In genomic region chr9:134405527-134405926, GRCh38 we compare ENCODE assay signal across 8 cellular contexts.
DNase-seq lines count a peak whose midpoint lies in the region; ATAC-seq lines count a peak whose summit lies in the region.

No MANE protein-coding gene starts in this region.

- no peak overlapping the region for H3K4me3 Mint-ChIP-seq in stimulated activated naive B cell treated with anti-CD40 and anti-IgM and Interleukin-4, amounts not matched to agents 10 μg/mL and 1 μg/mL and 100 μg/mL, for 72 hours

- DNase-seq in GM23248 (no peak), RPMI8226 (peak; percentile 30), germinal center (ENCODE audit: low spot score) (peak; percentile 46), substantia nigra (lab: John Stamatoyannopoulos, UW) (no peak), NCI-H524 (lab: John Stamatoyannopoulos, UW) (no peak), SHP77 treated with DMSO at 0.1 percent for 48 hours (lab: John Stamatoyannopoulos, UW) (no peak)
- peak; percentile 27 for DNase-seq in stimulated activated naive B cell treated with anti-CD40 and anti-IgM and Interleukin-4, amounts not matched to agents 10 μg/mL and 1 μg/mL and 100 μg/mL, for 72 hours

- H3K9me3 ChIP-seq in GM23248 (ENCODE audit: low read depth), result no peaks in the 10 kb centered on the region

- WGBS in GM23248 (ENCODE audit: low coverage in 1 of 2, low lambda C conversion rate in 2 of 2, missing lambda C conversion rate in 2 of 2), 2 experiments, result 91 to 93% methylated on average over 7 to 9 of the region's 9 CpGs

- in situ Hi-C loops in GM23248 (cut with MboI), result no loop called here

- no peak overlapping the region for H3K4me2 ChIP-seq in GM23248 (ENCODE audit: unreplicated experiment)

- no peaks in the 10 kb centered on the region for H3K36me3 Mint-ChIP-seq in stimulated activated naive B cell treated with anti-CD40 and anti-IgM and Interleukin-4, amounts not matched to agents 10 μg/mL and 1 μg/mL and 100 μg/mL, for 72 hours

- no peaks in the 10 kb centered on the region for H4K20me1 ChIP-seq in GM23248 (ENCODE audit: insufficient read depth)

- H2AFZ ChIP-seq in GM23248, result no peak overlapping the region

- H3K27ac ChIP-seq in GM23248 (peak overlapping the region; percentile 98; the same call in 1 of the 2 replicates), substantia nigra (ENCODE audit: low read depth, low read length, poor library complexity, severe bottlenecking) (no peak overlapping the region)

- H3K9me3 Mint-ChIP-seq in stimulated activated naive B cell treated with anti-CD40 and anti-IgM and Interleukin-4, amounts not matched to agents 10 μg/mL and 1 μg/mL and 100 μg/mL, for 72 hours, result no peaks in the 10 kb centered on the region

- no peak overlapping the region for H3K4me3 ChIP-seq in GM23248

- peaks cover 9 to 16% of the 10 kb centered on the region in 2 donors for H3K27me3 Mint-ChIP-seq in stimulated activated naive B cell treated with anti-CD40 and anti-IgM and Interleukin-4, amounts not matched to agents 10 μg/mL and 1 μg/mL and 100 μg/mL, for 72 hours

- H3K4me1 ChIP-seq in GM23248 (ENCODE audit: insufficient read depth), result peaks cover 38% of the 10 kb centered on the region

- H3K27me3 ChIP-seq in GM23248 (replicated peaks; ENCODE audit: insufficient read depth), result no peaks in the 10 kb centered on the region

- no peak overlapping the region for H3K27ac Mint-ChIP-seq in stimulated activated naive B cell treated with anti-CD40 and anti-IgM and Interleukin-4, amounts not matched to agents 10 μg/mL and 1 μg/mL and 100 μg/mL, for 72 hours

- no peaks in the 10 kb centered on the region for H3K36me3 ChIP-seq in GM23248 (ENCODE audit: low read depth)

- H3K4me1 Mint-ChIP-seq in stimulated activated naive B cell treated with anti-CD40 and anti-IgM and Interleukin-4, amounts not matched to agents 10 μg/mL and 1 μg/mL and 100 μg/mL, for 72 hours, result peaks cover 47 to 75% of the 10 kb centered on the region in 2 donors

- H3K9ac ChIP-seq in GM23248, result peak overlapping the region; percentile 92; the same call in 1 of the 2 replicates

- H3F3A ChIP-seq in GM23248 (ENCODE audit: insufficient read depth), result peaks cover 7% of the 10 kb centered on the region

- H3K79me2 ChIP-seq in GM23248 (ENCODE audit: insufficient read depth), result peaks cover 66% of the 10 kb centered on the region

- ATAC-seq in stimulated activated naive B cell treated with anti-CD40 and anti-IgM and Interleukin-4, amounts not matched to agents 10 μg/mL and 1 μg/mL and 100 μg/mL, for 72 hours (replicated peaks), result peak; percentile 36 to 38
- no peak for ATAC-seq in HG02798 (IDR thresholded peaks at IDR 0.05; ENCODE audit: poor library complexity, unreplicated experiment)

- no peaks in the 10 kb centered on the region for H3K9me2 ChIP-seq in GM23248 (ENCODE audit: insufficient read depth)

Comparison
In these comparisons a context has a peak if more than half of its experiments do, and no peak if none do; other contexts are left out.
1. DNase-seq: peak in RPMI8226 (single experiment), germinal center (single experiment) and stimulated activated naive B cell treated with anti-CD40 and anti-IgM and Interleukin-4, amounts not matched to agents 10 μg/mL and 1 μg/mL and 100 μg/mL, for 72 hours (single experiment); none in GM23248 (single experiment), substantia nigra (0 of 49), NCI-H524 (0 of 2) and SHP77 treated with DMSO at 0.1 percent for 48 hours (single experiment).